In genomic region chr6:140107216-140107615, GRCh38 we compare ENCODE assay signal across 2 cellular contexts.
TF ChIP-seq lines count a peak whose summit lies in the region.

No MANE protein-coding gene starts in this region.

TF ChIP-seq in IMR-90, 13 proteins besides CTCF, POLR2A, EP300 and RAD21:
- TF ChIP-seq NFE2L2 (IDR thresholded peaks at IDR 0.05; ENCODE audit: low read depth, low read length) (no peak), RCOR1 (IDR thresholded peaks at IDR 0.05; ENCODE audit: insufficient replicate concordance, low read length) (no peak), ELK1 (IDR thresholded peaks at IDR 0.05; ENCODE audit: borderline replicate concordance, low read depth, low read length) (no peak), SMC3 (IDR thresholded peaks at IDR 0.05; ENCODE audit: low read depth, low read length) (no peak), MXI1 (IDR thresholded peaks at IDR 0.05; ENCODE audit: borderline replicate concordance, low read depth, low read length) (no peak), RFX5 (IDR thresholded peaks at IDR 0.05; ENCODE audit: low read depth, low read length) (no peak), BHLHE40 (IDR thresholded peaks at IDR 0.05; ENCODE audit: low read depth, low read length) (no peak), CEBPB (IDR thresholded peaks at IDR 0.05; ENCODE audit: low read depth, low read length) (no peak), FOS (IDR thresholded peaks at IDR 0.05; ENCODE audit: low read depth, low read length) (no peak), USF2 (IDR thresholded peaks at IDR 0.05; ENCODE audit: low read depth, low read length) (no peak), MAZ (IDR thresholded peaks at IDR 0.05; ENCODE audit: borderline replicate concordance, low read depth, low read length) (no peak), MAFK (IDR thresholded peaks at IDR 0.05; ENCODE audit: low read depth, low read length) (no peak), CHD1 (IDR thresholded peaks at IDR 0.05; ENCODE audit: low read depth, low read length) (no peak)
TF ChIP-seq in IMR-90: peak in this region for 0.

TF ChIP-seq in WTC11, 78 proteins besides CTCF, POLR2A, EP300 and RAD21:
- TF ChIP-seq AFF4 (CRISPR knock-in tag; IDR thresholded peaks at IDR 0.05; ENCODE audit: borderline replicate concordance) = no peak
TF ChIP-seq in WTC11: peak in this region for 0.
